ENCODE assay signal across 8 cellular contexts in genomic region chr10:38402442-38403346, GRCh38.
DNase-seq lines count a peak whose midpoint lies in the region; ATAC-seq and TF ChIP-seq lines count a peak whose summit lies in the region.
"Not testable (repeated sequence)": the region's sequence is repeated elsewhere in the genome, so short reads cannot be mapped to it uniquely, and the experiment has no call there.

No MANE protein-coding gene starts in this region.

- H3K4me3 ChIP-seq in AG09309 (ENCODE audit: control insufficient read depth, low read depth, low read length) (peak overlapping the region; percentile 74), brain microvascular endothelial cell (ENCODE audit: low read depth, low read length) (peak overlapping the region; percentile 78)

- H3K27ac ChIP-seq in VCaP, result peak overlapping the region; percentile 83
- H3K27ac ChIP-seq in brain microvascular endothelial cell, result peak overlapping the region; percentile 88

- TF ChIP-seq CTCF in AG09309 (IDR thresholded peaks at IDR 0.05; ENCODE audit: control insufficient read depth, insufficient read depth, low read depth, low read length, missing control alignments); VCaP (conservative IDR thresholded peaks at IDR 0.05); brain microvascular endothelial cell (IDR thresholded peaks at IDR 0.05; ENCODE audit: low read depth, low read length, missing control alignments): not testable (repeated sequence)

- DNase-seq in AG09309 (ENCODE audit: low read depth) (peak; percentile 81), NCI-H2171 treated with DMSO at 0.1 percent for 48 hours (lab: John Stamatoyannopoulos, UW) (peak; percentile 86), brain microvascular endothelial cell (peak; percentile 88), inferior parietal cortex (ENCODE audit: extremely low spot score) (peak; percentile 90)
- DNase-seq in stimulated activated CD4-positive, alpha-beta T cell treated with anti-CD3 and anti-CD28 coated beads, Interleukin-12 subunit alpha, Interleukin-12 subunit beta, amount 100 ng/mL, for 24 hours (ENCODE audit: low read depth in 2 of 2), result peak; percentile 82 to 86

- not testable (repeated sequence) for H3K27me3 ChIP-seq in brain microvascular endothelial cell (replicated peaks)

- H3K36me3 ChIP-seq in brain microvascular endothelial cell (replicated peaks), result not testable (repeated sequence)

- ATAC-seq in GM18907 (IDR thresholded peaks at IDR 0.05; ENCODE audit: unreplicated experiment) (peak; percentile 100), HG03097 (IDR thresholded peaks at IDR 0.05; ENCODE audit: low FRiP score, unreplicated experiment) (peak; percentile 100)

- in situ Hi-C loops in brain microvascular endothelial cell (cut with HindIII; ENCODE audit: low pct_ligation_motif_present, low sequenced_read_pairs), result not testable (repeated sequence)

Comparison
In these comparisons a context has a peak if more than half of its experiments do, and no peak if none do; other contexts are left out.
1. Peak in every context shown above with its lines: DNase-seq, ATAC-seq, H3K4me3 ChIP-seq and H3K27ac ChIP-seq.